In the genomic region with DNA sequence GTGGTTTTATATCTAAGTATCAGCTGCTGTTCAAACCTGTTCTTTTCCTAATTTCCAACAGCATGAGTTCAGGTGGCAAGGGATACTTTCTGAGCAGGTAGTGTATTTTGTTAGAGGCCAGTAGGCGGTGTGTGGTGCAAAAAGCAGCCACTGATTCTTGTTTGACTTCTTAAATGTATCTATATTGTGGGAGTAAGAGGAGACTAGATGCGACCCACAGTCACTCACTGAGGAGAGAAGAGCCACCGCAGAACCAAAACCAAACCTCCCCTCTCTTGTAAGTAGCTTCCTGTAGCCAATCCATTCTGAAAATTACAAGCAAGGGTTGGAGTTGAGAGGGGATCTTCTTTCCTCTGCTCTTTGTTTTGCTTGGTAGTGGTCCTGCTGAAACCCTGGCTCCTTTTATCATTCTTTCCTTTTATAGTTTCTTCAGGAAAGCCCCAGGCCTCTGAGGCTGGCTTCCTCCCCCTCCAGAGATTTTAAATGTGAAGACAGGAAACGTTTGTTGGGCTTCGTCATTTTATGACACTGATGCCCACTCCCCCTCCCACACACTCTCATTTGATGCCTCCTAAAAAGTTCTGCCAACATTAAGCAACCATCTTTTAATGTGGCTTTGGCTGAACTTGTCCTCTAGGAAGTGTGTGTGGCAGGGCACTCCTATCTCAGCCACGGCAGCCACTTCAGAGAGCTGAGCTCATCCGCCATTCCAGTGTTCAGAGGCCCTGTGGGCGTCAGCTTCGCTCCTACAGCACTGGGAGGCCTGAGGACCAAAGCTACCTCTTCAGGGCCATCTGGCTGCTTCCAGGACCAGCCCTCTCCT, we compare ENCODE assay signal across 11 cellular contexts.
DNase-seq lines count a peak whose midpoint lies in the region; ATAC-seq and TF ChIP-seq lines count a peak whose summit lies in the region.
"Had no signal": no experiment of that assay in that cellular context is flagged by ENCODE, and none has a peak within 500 bp of the region (broad histone marks: within the 10 kb centered on the region; RNA-seq: fewer than 3 reads in every experiment).

No MANE protein-coding gene starts in this region.

- intact Hi-C loops in gastrocnemius medialis (cut with DNase I; ENCODE audit: low total_unique reads) = no loop called here

- peak overlapping the region; percentile 62 for H3K27ac Mint-ChIP-seq in activated CD8-positive, alpha-beta memory T cell treated with anti-CD3 and anti-CD28 coated beads, Interleukin-2, amount 10 ng/mL, durations not matched to agents 7 days and 5 days
- H3K27ac Mint-ChIP-seq in T-helper 1 cell treated with Interleukin-12 subunit alpha and Interleukin-12 subunit beta and Interleukin-4 antibody, amounts not matched to agents 30 μg/mL and 1 μg/mL, for 36 hours = peak overlapping the region; percentile 56
- H3K27ac Mint-ChIP-seq in stimulated activated naive CD8-positive, alpha-beta T cell treated with anti-CD3 and anti-CD28 coated beads, Interleukin-15, amount 100 ng/mL, for 72 hours = peak overlapping the region; percentile 78 to 89

- H3K27me3 ChIP-seq in gastrocnemius medialis = no peaks in the 10 kb centered on the region

- no peaks in the 10 kb centered on the region for H3K36me3 ChIP-seq in gastrocnemius medialis

- H3K4me3 Mint-ChIP-seq in activated CD8-positive, alpha-beta memory T cell treated with anti-CD3 and anti-CD28 coated beads, Interleukin-2, amount 10 ng/mL, durations not matched to agents 7 days and 5 days = no peak overlapping the region
- H3K4me3 Mint-ChIP-seq in T-helper 1 cell treated with Interleukin-12 subunit alpha and Interleukin-12 subunit beta and Interleukin-4 antibody, amounts not matched to agents 30 μg/mL and 1 μg/mL, for 36 hours = no peak overlapping the region
- peak overlapping the region; percentile 57 to 69 for H3K4me3 Mint-ChIP-seq in stimulated activated naive CD8-positive, alpha-beta T cell treated with anti-CD3 and anti-CD28 coated beads, Interleukin-15, amount 100 ng/mL, for 72 hours

- CTCF ChIA-PET in activated CD8-positive, alpha-beta memory T cell treated with anti-CD3 and anti-CD28 coated beads, Interleukin-2, amount 10 ng/mL, durations not matched to agents 7 days and 5 days (lab: Charles Lee) = interaction anchor here (1.1 to 1.3 kb wide), 2 partner anchors 11 to 16 kb away, joined by 3 read pairs; no protein-coding TSS in a partner anchor

- peak; percentile 61 for DNase-seq in activated CD8-positive, alpha-beta memory T cell treated with anti-CD3 and anti-CD28 coated beads, Interleukin-2, amount 10 ng/mL, durations not matched to agents 7 days and 5 days
- DNase-seq in activated CD8-positive, alpha-beta memory T cell treated with anti-CD3 and anti-CD28 coated beads, Interleukin-2, amount 50 U/mL, for 48 hours = no peak
- peak; percentile 33 for DNase-seq in epithelial cell of esophagus (ENCODE audit: low read depth)
- peak; percentile 31 to 56 for DNase-seq in stimulated activated naive CD8-positive, alpha-beta T cell treated with anti-CD3 and anti-CD28 coated beads, Interleukin-15, amount 100 ng/mL, for 72 hours
- no peak for DNase-seq in gastrocnemius medialis
- DNase-seq: AML-193, left cardiac atrium, NCI-H187 had no signal

- ATAC-seq in activated CD8-positive, alpha-beta memory T cell treated with anti-CD3 and anti-CD28 coated beads, Interleukin-2, amount 10 ng/mL, durations not matched to agents 7 days and 5 days = peak; percentile 69
- peak; percentile 90 for ATAC-seq in stimulated activated naive CD8-positive, alpha-beta T cell treated with anti-CD3 and anti-CD28 coated beads, Interleukin-15, amount 100 ng/mL, for 72 hours
- no peak for ATAC-seq in esophagus mucosa
- no peak for ATAC-seq in gastrocnemius medialis
- no peak for ATAC-seq in GM19463 (IDR thresholded peaks at IDR 0.05; ENCODE audit: unreplicated experiment)
- ATAC-seq: left cardiac atrium had no signal

- no peaks in the 10 kb centered on the region for H3K27me3 Mint-ChIP-seq in activated CD8-positive, alpha-beta memory T cell treated with anti-CD3 and anti-CD28 coated beads, Interleukin-2, amount 10 ng/mL, durations not matched to agents 7 days and 5 days
- no peaks in the 10 kb centered on the region for H3K27me3 Mint-ChIP-seq in T-helper 1 cell treated with Interleukin-12 subunit alpha and Interleukin-12 subunit beta and Interleukin-4 antibody, amounts not matched to agents 30 μg/mL and 1 μg/mL, for 36 hours (ENCODE audit: low read depth)
- H3K27me3 Mint-ChIP-seq in stimulated activated naive CD8-positive, alpha-beta T cell treated with anti-CD3 and anti-CD28 coated beads, Interleukin-15, amount 100 ng/mL, for 72 hours = no peaks in the 10 kb centered on the region

- H3K4me1 Mint-ChIP-seq in activated CD8-positive, alpha-beta memory T cell treated with anti-CD3 and anti-CD28 coated beads, Interleukin-2, amount 10 ng/mL, durations not matched to agents 7 days and 5 days = peaks cover 15% of the 10 kb centered on the region
- H3K4me1 Mint-ChIP-seq in T-helper 1 cell treated with Interleukin-12 subunit alpha and Interleukin-12 subunit beta and Interleukin-4 antibody, amounts not matched to agents 30 μg/mL and 1 μg/mL, for 36 hours (ENCODE audit: low read depth) = peaks cover 13% of the 10 kb centered on the region
- H3K4me1 Mint-ChIP-seq in stimulated activated naive CD8-positive, alpha-beta T cell treated with anti-CD3 and anti-CD28 coated beads, Interleukin-15, amount 100 ng/mL, for 72 hours = peaks cover 41% of the 10 kb centered on the region

- H3K27ac ChIP-seq in gastrocnemius medialis = no peak overlapping the region

- no peak for TF ChIP-seq POLR2A in gastrocnemius medialis (IDR thresholded peaks at IDR 0.05)

- peaks cover 3% of the 10 kb centered on the region for H3K9me3 Mint-ChIP-seq in activated CD8-positive, alpha-beta memory T cell treated with anti-CD3 and anti-CD28 coated beads, Interleukin-2, amount 10 ng/mL, durations not matched to agents 7 days and 5 days (ENCODE audit: low read depth)
- H3K9me3 Mint-ChIP-seq in T-helper 1 cell treated with Interleukin-12 subunit alpha and Interleukin-12 subunit beta and Interleukin-4 antibody, amounts not matched to agents 30 μg/mL and 1 μg/mL, for 36 hours = no peaks in the 10 kb centered on the region
- H3K9me3 Mint-ChIP-seq in stimulated activated naive CD8-positive, alpha-beta T cell treated with anti-CD3 and anti-CD28 coated beads, Interleukin-15, amount 100 ng/mL, for 72 hours = no peaks in the 10 kb centered on the region

- TF ChIP-seq CTCF in epithelial cell of esophagus (IDR thresholded peaks at IDR 0.05; ENCODE audit: insufficient read depth, low read depth, low read length, missing control alignments) (peak; percentile 19), gastrocnemius medialis (IDR thresholded peaks at IDR 0.05 in 4 of 5, conservative IDR thresholded peaks at IDR 0.05 in 1 of 5) (no peak)

- no peaks in the 10 kb centered on the region for H3K9me3 ChIP-seq in gastrocnemius medialis

- no peak overlapping the region for H3K4me3 ChIP-seq in epithelial cell of esophagus (ENCODE audit: low read length)
- no peak overlapping the region for H3K4me3 ChIP-seq in gastrocnemius medialis

- H3K4me1 ChIP-seq in gastrocnemius medialis = no peaks in the 10 kb centered on the region

- in situ Hi-C loops in gastrocnemius medialis (cut with MboI; ENCODE audit: low sequenced_read_pairs in 4 of 4) = no loop called here

- H3K36me3 Mint-ChIP-seq in activated CD8-positive, alpha-beta memory T cell treated with anti-CD3 and anti-CD28 coated beads, Interleukin-2, amount 10 ng/mL, durations not matched to agents 7 days and 5 days = no peaks in the 10 kb centered on the region
- H3K36me3 Mint-ChIP-seq in T-helper 1 cell treated with Interleukin-12 subunit alpha and Interleukin-12 subunit beta and Interleukin-4 antibody, amounts not matched to agents 30 μg/mL and 1 μg/mL, for 36 hours (ENCODE audit: low read depth) = no peaks in the 10 kb centered on the region

Comparison
In these comparisons a context has a peak if more than half of its experiments do, and no peak if none do; other contexts are left out.
1. DNase-seq: peak in activated CD8-positive, alpha-beta memory T cell treated with anti-CD3 and anti-CD28 coated beads, Interleukin-2, amount 10 ng/mL, durations not matched to agents 7 days and 5 days (single experiment), epithelial cell of esophagus (single experiment) and stimulated activated naive CD8-positive, alpha-beta T cell treated with anti-CD3 and anti-CD28 coated beads, Interleukin-15, amount 100 ng/mL, for 72 hours (2 of 2); none in activated CD8-positive, alpha-beta memory T cell treated with anti-CD3 and anti-CD28 coated beads, Interleukin-2, amount 50 U/mL, for 48 hours (single experiment) and gastrocnemius medialis (0 of 2).
2. ATAC-seq: peak in activated CD8-positive, alpha-beta memory T cell treated with anti-CD3 and anti-CD28 coated beads, Interleukin-2, amount 10 ng/mL, durations not matched to agents 7 days and 5 days (single experiment) and stimulated activated naive CD8-positive, alpha-beta T cell treated with anti-CD3 and anti-CD28 coated beads, Interleukin-15, amount 100 ng/mL, for 72 hours (single experiment); none in esophagus mucosa (single experiment), gastrocnemius medialis (0 of 2) and GM19463 (single experiment).
3. H3K4me3 Mint-ChIP-seq: peak in stimulated activated naive CD8-positive, alpha-beta T cell treated with anti-CD3 and anti-CD28 coated beads, Interleukin-15, amount 100 ng/mL, for 72 hours (2 of 2); none in activated CD8-positive, alpha-beta memory T cell treated with anti-CD3 and anti-CD28 coated beads, Interleukin-2, amount 10 ng/mL, durations not matched to agents 7 days and 5 days (single experiment) and T-helper 1 cell treated with Interleukin-12 subunit alpha and Interleukin-12 subunit beta and Interleukin-4 antibody, amounts not matched to agents 30 μg/mL and 1 μg/mL, for 36 hours (single experiment).
4. Peak in every context shown above with its lines, with median percentiles within 50 percentile points of each other: H3K27ac Mint-ChIP-seq.